Comparison of ENCODE assay signal across 21 cellular contexts in genomic region chr4:69124941-69125340, GRCh38. TPM values are rescaled to one million over a fixed set of nuclear protein-coding genes. Genes with fewer than 3 reads are reported as not detected.
"Had no signal": no experiment of that assay in that cellular context is flagged by ENCODE, and none has a peak within 500 bp of the region (broad histone marks: within the 10 kb centered on the region; RNA-seq: fewer than 3 reads in every experiment).

No MANE protein-coding gene starts in this region.

- H3K27me3 ChIP-seq: left lung, right atrium auricular region, testis, upper lobe of right lung had no signal

- ATAC-seq: activated CD4-positive, alpha-beta T cell treated with anti-CD3 and anti-CD28 coated beads for 36 hours; activated naive CD4-positive, alpha-beta T cell treated with anti-CD3 and anti-CD28 coated beads, Interleukin-2, amount 50 U/mL, for 72 hours; effector memory CD8-positive, alpha-beta T cell; left lung; upper lobe of right lung; WTC11 had no signal

- DNase-seq: activated CD4-positive, alpha-beta T cell treated with anti-CD3 and anti-CD28 coated beads for 36 hours; activated CD4-positive, alpha-beta T cell treated with anti-CD3 and anti-CD28 coated beads, Interleukin-2, amount 50 U/mL, for 48 hours; activated gamma-delta T cell treated with Interleukin-2 at 50 U/mL for 16 hours; activated T-cell treated with anti-CD3 and anti-CD28 coated beads for 4 hours; effector memory CD8-positive, alpha-beta T cell; foreskin fibroblast; glutamatergic neuron; kidney; left lung; testis; upper lobe of right lung had no signal

- H3K27ac ChIP-seq: left lung, prostate gland, right atrium auricular region, testis, upper lobe of right lung had no signal

- H3K36me3 ChIP-seq: left lung, prostate gland, right atrium auricular region, upper lobe of right lung had no signal

- H3K9me3 ChIP-seq: left lung, prostate gland, right atrium auricular region, testis, upper lobe of right lung had no signal

- H3K4me3 ChIP-seq: left lung, prostate gland, right atrium auricular region, testis, upper lobe of right lung had no signal

- H3K4me1 ChIP-seq: left lung, prostate gland, right atrium auricular region, testis, upper lobe of right lung had no signal

RNA-seq across cellular contexts. Expression of gene UGT2B7, which starts 28.7 kb away (rescaled TPM):
- total RNA-seq: activated CD4-positive, alpha-beta T cell treated with anti-CD3 and anti-CD28 coated beads for 36 hours; activated naive CD4-positive, alpha-beta T cell treated with anti-CD3 and anti-CD28 coated beads, Interleukin-2, amount 50 U/mL, for 72 hours; activated T-helper 1 cell treated with anti-CD3 and anti-CD28 coated beads, Interleukin-12 subunit alpha, Interleukin-12 subunit beta, Interleukin-2, Interleukin-4 antibody, amounts not matched to agents 30 ng/mL and 10 ng/mL and 1 ng/mL, durations not matched to agents 14 hours and 24 hours and 36 hours; cardiac septum; dermis microvascular lymphatic vessel endothelial cell; lung microvascular endothelial cell; osteoblast; prostate gland; right atrium auricular region; WTC11 had no signal
- polyA plus RNA-seq: neural cell had no signal
